ENCODE assay signal across 1 cellular context in genomic region chr6:32216292-32216691, GRCh38.
A peak's percentile ranks its signal among the peaks of the same experiment; 100 is the strongest.
TF ChIP-seq lines count a peak whose summit lies in the region.

No MANE protein-coding gene starts in this region.

TF ChIP-seq in K562, 482 proteins besides CTCF, POLR2A, EP300 and RAD21 (continued from another document and continues in another):
- TF ChIP-seq, protein P1, sequence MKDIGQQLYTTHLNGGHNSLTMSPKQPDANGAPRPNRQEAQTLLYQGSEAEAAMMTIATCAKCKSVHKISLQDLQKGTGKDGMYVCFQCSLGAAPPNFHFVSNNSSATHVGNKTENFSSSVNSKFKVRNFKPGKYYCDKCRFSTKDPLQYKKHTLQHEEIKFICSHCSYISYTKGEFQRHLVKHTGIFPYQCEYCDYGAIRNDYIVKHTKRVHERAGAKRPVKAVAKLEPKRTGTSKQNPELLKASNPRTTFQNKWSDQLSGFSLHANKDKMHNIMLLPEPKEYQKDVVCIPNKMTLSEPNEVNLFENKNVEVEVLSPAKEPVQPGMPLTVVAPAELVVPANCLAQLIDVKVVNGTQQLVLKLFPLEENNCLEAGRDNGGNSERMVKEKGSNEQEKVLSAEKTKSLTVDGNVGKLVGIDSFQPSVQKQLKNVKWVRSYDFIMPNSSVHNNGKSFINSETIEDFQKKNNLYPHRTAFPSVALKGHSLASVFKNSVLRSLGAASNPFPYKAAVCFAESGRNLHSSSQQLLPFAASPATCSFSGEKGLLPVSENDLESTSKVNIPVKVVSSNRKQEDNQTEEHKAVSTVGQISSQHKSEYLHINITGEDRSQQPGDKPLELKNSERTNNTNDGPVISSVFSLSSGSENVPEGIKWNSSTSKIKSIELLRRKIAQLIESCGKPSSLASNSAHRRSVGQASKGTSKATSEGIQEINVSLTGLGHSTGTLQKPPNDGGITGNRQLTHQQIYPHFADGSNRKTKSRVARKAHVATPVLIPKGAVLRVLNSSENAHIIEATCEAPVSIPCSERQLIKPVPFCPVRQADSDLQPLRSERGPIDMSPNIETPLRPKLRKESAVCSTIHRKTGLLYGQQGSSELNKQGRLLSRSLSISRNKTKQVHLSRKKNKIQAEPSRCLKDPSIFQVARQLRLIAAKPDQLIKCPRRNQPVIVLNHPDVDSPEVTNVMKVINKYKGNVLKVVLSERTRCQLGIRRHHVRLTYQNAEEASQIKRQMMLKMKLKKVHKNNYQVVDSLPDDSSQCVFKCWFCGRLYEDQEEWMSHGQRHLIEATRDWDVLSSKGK (CRISPR knock-in tag; IDR thresholded peaks at IDR 0.05) = no peak
- TF ChIP-seq SRSF1 (IDR thresholded peaks at IDR 0.05; ENCODE audit: low read depth, low read length) = no peak
- TF ChIP-seq ETV1 (tag; conservative IDR thresholded peaks at IDR 0.05; ENCODE audit: low read depth) = no peak
- no peak for TF ChIP-seq ZNF696 (CRISPR knock-in tag; conservative IDR thresholded peaks at IDR 0.05)
- no peak for TF ChIP-seq NR1H2 (CRISPR knock-in tag; IDR thresholded peaks at IDR 0.05)
- peak in 1 of 2 experiments; percentile 63; a peak in 1 of 4 replicates for TF ChIP-seq RCOR1 (IDR thresholded peaks at IDR 0.05; ENCODE audit: borderline replicate concordance in 1 of 2, low read depth in 2 of 2, low read length in 2 of 2)
- TF ChIP-seq HDAC3 (IDR thresholded peaks at IDR 0.05; ENCODE audit: borderline replicate concordance, partially characterized antibody) = no peak
- TF ChIP-seq CBX1 (IDR thresholded peaks at IDR 0.05; ENCODE audit: low read depth) = no peak
- TF ChIP-seq SP1 (CRISPR knock-in tag; IDR thresholded peaks at IDR 0.05) = no peak
- TF ChIP-seq LCOR (CRISPR knock-in tag; IDR thresholded peaks at IDR 0.05) = no peak
- TF ChIP-seq TEAD2 (tag; IDR thresholded peaks at IDR 0.05) = no peak
- TF ChIP-seq, protein P2, sequence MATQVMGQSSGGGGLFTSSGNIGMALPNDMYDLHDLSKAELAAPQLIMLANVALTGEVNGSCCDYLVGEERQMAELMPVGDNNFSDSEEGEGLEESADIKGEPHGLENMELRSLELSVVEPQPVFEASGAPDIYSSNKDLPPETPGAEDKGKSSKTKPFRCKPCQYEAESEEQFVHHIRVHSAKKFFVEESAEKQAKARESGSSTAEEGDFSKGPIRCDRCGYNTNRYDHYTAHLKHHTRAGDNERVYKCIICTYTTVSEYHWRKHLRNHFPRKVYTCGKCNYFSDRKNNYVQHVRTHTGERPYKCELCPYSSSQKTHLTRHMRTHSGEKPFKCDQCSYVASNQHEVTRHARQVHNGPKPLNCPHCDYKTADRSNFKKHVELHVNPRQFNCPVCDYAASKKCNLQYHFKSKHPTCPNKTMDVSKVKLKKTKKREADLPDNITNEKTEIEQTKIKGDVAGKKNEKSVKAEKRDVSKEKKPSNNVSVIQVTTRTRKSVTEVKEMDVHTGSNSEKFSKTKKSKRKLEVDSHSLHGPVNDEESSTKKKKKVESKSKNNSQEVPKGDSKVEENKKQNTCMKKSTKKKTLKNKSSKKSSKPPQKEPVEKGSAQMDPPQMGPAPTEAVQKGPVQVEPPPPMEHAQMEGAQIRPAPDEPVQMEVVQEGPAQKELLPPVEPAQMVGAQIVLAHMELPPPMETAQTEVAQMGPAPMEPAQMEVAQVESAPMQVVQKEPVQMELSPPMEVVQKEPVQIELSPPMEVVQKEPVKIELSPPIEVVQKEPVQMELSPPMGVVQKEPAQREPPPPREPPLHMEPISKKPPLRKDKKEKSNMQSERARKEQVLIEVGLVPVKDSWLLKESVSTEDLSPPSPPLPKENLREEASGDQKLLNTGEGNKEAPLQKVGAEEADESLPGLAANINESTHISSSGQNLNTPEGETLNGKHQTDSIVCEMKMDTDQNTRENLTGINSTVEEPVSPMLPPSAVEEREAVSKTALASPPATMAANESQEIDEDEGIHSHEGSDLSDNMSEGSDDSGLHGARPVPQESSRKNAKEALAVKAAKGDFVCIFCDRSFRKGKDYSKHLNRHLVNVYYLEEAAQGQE (CRISPR knock-in tag; IDR thresholded peaks at IDR 0.05; ENCODE audit: low read depth) = no peak
- peak; percentile 44; the same call in 1 of the 2 replicates for TF ChIP-seq CBFA2T3 (IDR thresholded peaks at IDR 0.05)
- no peak for TF ChIP-seq E2F8 (IDR thresholded peaks at IDR 0.05; ENCODE audit: low read depth, partially characterized antibody)
- TF ChIP-seq SREBF2 (CRISPR knock-in tag; IDR thresholded peaks at IDR 0.05) = no peak
- TF ChIP-seq CXXC5 (CRISPR knock-in tag; IDR thresholded peaks at IDR 0.05) = peak; percentile 60
- TF ChIP-seq HSF4 (CRISPR knock-in tag; IDR thresholded peaks at IDR 0.05; ENCODE audit: borderline replicate concordance) = 0 out of 2 replicates have a peak, but pooled peaks have one; percentile 23
- TF ChIP-seq KLF16 (IDR thresholded peaks at IDR 0.05) = no peak
- no peak for TF ChIP-seq ARID2 (IDR thresholded peaks at IDR 0.05)
- TF ChIP-seq HNRNPL (IDR thresholded peaks at IDR 0.05; ENCODE audit: low read depth, low read length) = no peak
- no peak for TF ChIP-seq ZNF740 (CRISPR knock-in tag; IDR thresholded peaks at IDR 0.05)
- TF ChIP-seq ZNF740 (tag; IDR thresholded peaks at IDR 0.05) = no peak
- TF ChIP-seq, protein P3, sequence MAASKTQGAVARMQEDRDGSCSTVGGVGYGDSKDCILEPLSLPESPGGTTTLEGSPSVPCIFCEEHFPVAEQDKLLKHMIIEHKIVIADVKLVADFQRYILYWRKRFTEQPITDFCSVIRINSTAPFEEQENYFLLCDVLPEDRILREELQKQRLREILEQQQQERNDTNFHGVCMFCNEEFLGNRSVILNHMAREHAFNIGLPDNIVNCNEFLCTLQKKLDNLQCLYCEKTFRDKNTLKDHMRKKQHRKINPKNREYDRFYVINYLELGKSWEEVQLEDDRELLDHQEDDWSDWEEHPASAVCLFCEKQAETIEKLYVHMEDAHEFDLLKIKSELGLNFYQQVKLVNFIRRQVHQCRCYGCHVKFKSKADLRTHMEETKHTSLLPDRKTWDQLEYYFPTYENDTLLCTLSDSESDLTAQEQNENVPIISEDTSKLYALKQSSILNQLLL (CRISPR knock-in tag; IDR thresholded peaks at IDR 0.05; ENCODE audit: borderline replicate concordance) = no peak
- TF ChIP-seq BCL6 (CRISPR knock-in tag; IDR thresholded peaks at IDR 0.05) = no peak
- TF ChIP-seq TSHZ1 (CRISPR knock-in tag; IDR thresholded peaks at IDR 0.05) = no peak
- TF ChIP-seq PTBP1 (IDR thresholded peaks at IDR 0.05; ENCODE audit: low read depth, low read length) = no peak
- no peak for TF ChIP-seq PHF8 (IDR thresholded peaks at IDR 0.05; ENCODE audit: borderline replicate concordance, low read length)
- no peak for TF ChIP-seq NR2C2 (CRISPR knock-in tag; IDR thresholded peaks at IDR 0.05)
- TF ChIP-seq NR2C2 (tag; IDR thresholded peaks at IDR 0.05) = no peak
- peak; percentile 76 for TF ChIP-seq ZNF766 (CRISPR knock-in tag; conservative IDR thresholded peaks at IDR 0.05)
- no peak for TF ChIP-seq NEUROD1 (IDR thresholded peaks at IDR 0.05; ENCODE audit: borderline replicate concordance, low read depth, low read length, partially characterized antibody)
- TF ChIP-seq, protein P4, sequence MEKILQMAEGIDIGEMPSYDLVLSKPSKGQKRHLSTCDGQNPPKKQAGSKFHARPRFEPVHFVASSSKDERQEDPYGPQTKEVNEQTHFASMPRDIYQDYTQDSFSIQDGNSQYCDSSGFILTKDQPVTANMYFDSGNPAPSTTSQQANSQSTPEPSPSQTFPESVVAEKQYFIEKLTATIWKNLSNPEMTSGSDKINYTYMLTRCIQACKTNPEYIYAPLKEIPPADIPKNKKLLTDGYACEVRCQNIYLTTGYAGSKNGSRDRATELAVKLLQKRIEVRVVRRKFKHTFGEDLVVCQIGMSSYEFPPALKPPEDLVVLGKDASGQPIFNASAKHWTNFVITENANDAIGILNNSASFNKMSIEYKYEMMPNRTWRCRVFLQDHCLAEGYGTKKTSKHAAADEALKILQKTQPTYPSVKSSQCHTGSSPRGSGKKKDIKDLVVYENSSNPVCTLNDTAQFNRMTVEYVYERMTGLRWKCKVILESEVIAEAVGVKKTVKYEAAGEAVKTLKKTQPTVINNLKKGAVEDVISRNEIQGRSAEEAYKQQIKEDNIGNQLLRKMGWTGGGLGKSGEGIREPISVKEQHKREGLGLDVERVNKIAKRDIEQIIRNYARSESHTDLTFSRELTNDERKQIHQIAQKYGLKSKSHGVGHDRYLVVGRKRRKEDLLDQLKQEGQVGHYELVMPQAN (IDR thresholded peaks at IDR 0.05; ENCODE audit: borderline replicate concordance) = no peak
- TF ChIP-seq ESRRA (IDR thresholded peaks at IDR 0.05; ENCODE audit: borderline replicate concordance, low read depth) = no peak
- peak; percentile 26; the same call in 1 of the 2 replicates for TF ChIP-seq TCF3 (CRISPR knock-in tag; IDR thresholded peaks at IDR 0.05)
- no peak for TF ChIP-seq ATF7 (IDR thresholded peaks at IDR 0.05)
- TF ChIP-seq KAT8 (IDR thresholded peaks at IDR 0.05; ENCODE audit: low read depth) = no peak
- TF ChIP-seq ZBTB5 (IDR thresholded peaks at IDR 0.05) = no peak
- TF ChIP-seq SNAPC5 (CRISPR knock-in tag; IDR thresholded peaks at IDR 0.05) = no peak
- no peak for TF ChIP-seq ZNF444 (CRISPR knock-in tag; IDR thresholded peaks at IDR 0.05)
- no peak for TF ChIP-seq CBX3 (IDR thresholded peaks at IDR 0.05; ENCODE audit: borderline replicate concordance in 1 of 2, low read length in 2 of 2)
- TF ChIP-seq ZC3H4 (CRISPR knock-in tag; IDR thresholded peaks at IDR 0.05; ENCODE audit: borderline replicate concordance) = no peak
